In genomic region chr6:47681201-47681990, GRCh38 we compare ENCODE assay signal across 19 cellular contexts. TPM values are rescaled to one million over a fixed set of nuclear protein-coding genes. Genes with fewer than 3 reads are reported as not detected.
DNase-seq lines count a peak whose midpoint lies in the region; TF ChIP-seq lines count a peak whose summit lies in the region.
"Had no signal": no experiment of that assay in that cellular context is flagged by ENCODE, and none has a peak within 500 bp of the region (broad histone marks: within the 10 kb centered on the region; RNA-seq: fewer than 3 reads in every experiment).

No MANE protein-coding gene starts in this region.

- H3K9me3 ChIP-seq in suprapubic skin, result no peaks in the 10 kb centered on the region
- H3K9me3 ChIP-seq: BLaER1, Caco-2, HAP-1 had no signal

- DNase-seq in DMS53 (lab: John Stamatoyannopoulos, UW), result peak; percentile 36
- DNase-seq in DMS53 treated with DMSO at 0.1 percent for 48 hours (lab: John Stamatoyannopoulos, UW; ENCODE audit: unreplicated experiment), result no peak
- peak; percentile 92 for DNase-seq in cerebellar cortex (ENCODE audit: low spot score)
- peak; percentile 47 for DNase-seq in inferior parietal cortex (ENCODE audit: extremely low spot score)
- no peak for DNase-seq in suprapubic skin (ENCODE audit: low spot score in 2 of 2)
- no peak for DNase-seq in foreskin fibroblast
- DNase-seq in NCI-H526 (lab: John Stamatoyannopoulos, UW), result no peak
- no peak for DNase-seq in immature natural killer cell
- DNase-seq: Caco-2; CD8-positive, alpha-beta memory T cell; DMS79 treated with DMSO at 0.1 percent for 48 hours; EL; GDM1 had no signal

- H3K27ac Mint-ChIP-seq in immature natural killer cell, result no peak overlapping the region
- H3K27ac Mint-ChIP-seq: CD8-positive, alpha-beta memory T cell had no signal

- H3K36me3 ChIP-seq in suprapubic skin, result no peaks in the 10 kb centered on the region
- H3K36me3 ChIP-seq: BLaER1, HAP-1 had no signal

- no peaks in the 10 kb centered on the region for H3K4me1 ChIP-seq in suprapubic skin
- H3K4me1 ChIP-seq: BLaER1, Caco-2, HAP-1 had no signal

- no peak overlapping the region for H3K4me3 Mint-ChIP-seq in immature natural killer cell
- H3K4me3 Mint-ChIP-seq: CD8-positive, alpha-beta memory T cell had no signal

- peak overlapping the region; percentile 41 for H3K27ac ChIP-seq in suprapubic skin
- H3K27ac ChIP-seq: 22Rv1, BLaER1 had no signal

- H3K4me1 Mint-ChIP-seq in immature natural killer cell, result no peaks in the 10 kb centered on the region
- H3K4me1 Mint-ChIP-seq: CD8-positive, alpha-beta memory T cell had no signal

- TF ChIP-seq POLR2A in suprapubic skin (IDR thresholded peaks at IDR 0.05), result no peak

- TF ChIP-seq EP300 in suprapubic skin (IDR thresholded peaks at IDR 0.05), result no peak

- H3K27me3 Mint-ChIP-seq in immature natural killer cell (ENCODE audit: low read depth in 3 of 3), result no peaks in the 10 kb centered on the region

- H3K27me3 ChIP-seq in suprapubic skin, result no peaks in the 10 kb centered on the region
- H3K27me3 ChIP-seq: BLaER1 had no signal

- TF ChIP-seq CTCF in suprapubic skin (IDR thresholded peaks at IDR 0.05) (no peak), foreskin fibroblast (IDR thresholded peaks at IDR 0.05; ENCODE audit: low read depth, low read length) (no peak)

- H3K36me3 Mint-ChIP-seq in immature natural killer cell, result no peaks in the 10 kb centered on the region
- H3K36me3 Mint-ChIP-seq: CD8-positive, alpha-beta memory T cell had no signal

- H3K4me3 ChIP-seq in suprapubic skin (no peak overlapping the region), foreskin fibroblast (ENCODE audit: low read depth in 1 of 2, low read length in 2 of 2) (no peak overlapping the region)
- H3K4me3 ChIP-seq: BLaER1, HAP-1 had no signal

- 73% methylated on average over 1 of the region's 1 CpG for WGBS in suprapubic skin

- H3K9me3 Mint-ChIP-seq in immature natural killer cell, result no peaks in the 10 kb centered on the region
- H3K9me3 Mint-ChIP-seq: CD8-positive, alpha-beta memory T cell had no signal

RNA-seq across cellular contexts. Expression of gene ADGRF4, which starts 17.0 kb away (rescaled TPM):
- 10 to 100 TPM; 38.9 to 74.3 (median 45.3) TPM for total RNA-seq in suprapubic skin
- not detected for polyA plus RNA-seq in immature natural killer cell
- total RNA-seq: A673; CD8-positive, alpha-beta memory T cell; H1; HepG2 had no signal
- polyA plus RNA-seq: CD8-positive, alpha-beta memory T cell had no signal

Comparison
In these comparisons a context has a peak if more than half of its experiments do, and no peak if none do; other contexts are left out.
1. DNase-seq: peak in DMS53 (single experiment), cerebellar cortex (single experiment) and inferior parietal cortex (single experiment); none in DMS53 treated with DMSO at 0.1 percent for 48 hours (single experiment), suprapubic skin (0 of 2), foreskin fibroblast (0 of 2), NCI-H526 (0 of 2) and immature natural killer cell (0 of 3).